In genomic region chr5:75640826-75641225, GRCh38 we compare ENCODE assay signal across 29 cellular contexts. TPM values are rescaled to one million over a fixed set of nuclear protein-coding genes. Genes with fewer than 3 reads are reported as not detected.
DNase-seq lines count a peak whose midpoint lies in the region; ATAC-seq, FAIRE-seq and TF ChIP-seq lines count a peak whose summit lies in the region.
"Had no signal": no experiment of that assay in that cellular context is flagged by ENCODE, and none has a peak within 500 bp of the region (broad histone marks: within the 10 kb centered on the region; RNA-seq: fewer than 3 reads in every experiment).

No MANE protein-coding gene starts in this region.

- intact Hi-C loops in PC-9 (cut with micrococcal nuclease; ENCODE audit: unreplicated experiment): no loop called here
- intact Hi-C loops in endothelial cell of umbilical vein (cut with micrococcal nuclease): loop anchor here (5.0 kb wide), 1 partner anchor 36 kb away; no protein-coding TSS in a partner anchor
- intact Hi-C loops in CD4-positive, alpha-beta memory T cell (cut with micrococcal nuclease): no loop called here

- H3K4me2 ChIP-seq in PC-9 (no peak overlapping the region), endothelial cell of umbilical vein (ENCODE audit: insufficient read depth, low read length) (peak overlapping the region; percentile 99), mesenchymal stem cell (ENCODE audit: low read length, poor library complexity, severe bottlenecking) (no peak overlapping the region)

- H3K4ac ChIP-seq in mesenchymal stem cell (ENCODE audit: low read depth in 1 of 2, low read length in 2 of 2): no peak overlapping the region

- TF ChIP-seq CTCF in PC-9 (conservative IDR thresholded peaks at IDR 0.05) (no peak), endothelial cell of umbilical vein (IDR thresholded peaks at IDR 0.05; ENCODE audit: extremely low read depth in 1 of 2, insufficient read depth in 1 of 2, low read depth in 1 of 2, low read length in 2 of 2) (no peak)

- no peak overlapping the region for H3K18ac ChIP-seq in mesenchymal stem cell (ENCODE audit: low read depth in 1 of 2, low read length in 2 of 2)

- H3K4me3 ChIP-seq in PC-9 (no peak overlapping the region), endothelial cell of umbilical vein (replicated peaks in 1 of 3; ENCODE audit: insufficient read depth in 1 of 3, low read depth in 1 of 3, low read length in 3 of 3) (peak overlapping the region in 1 of 3 experiments; percentile 38), mesenchymal stem cell (ENCODE audit: insufficient read depth in 1 of 2, low read depth in 1 of 2, low read length in 2 of 2) (no peak overlapping the region)
- H3K4me3 ChIP-seq in CD4-positive, alpha-beta memory T cell (ENCODE audit: low read length in 2 of 2): no peak overlapping the region
- H3K4me3 ChIP-seq: ascending aorta, left ventricle myocardium inferior, sigmoid colon, tibial artery had no signal

- no peak overlapping the region for H2BK12ac ChIP-seq in mesenchymal stem cell (ENCODE audit: low read length in 2 of 2)

- no peak for FAIRE-seq in endothelial cell of umbilical vein (lab: Jason Lieb, UNC)
- FAIRE-seq: HepG2 had no signal

- H3F3A ChIP-seq in PC-9 (ENCODE audit: insufficient read depth, low read depth): peaks cover 7% of the 10 kb centered on the region; the same call in 1 of the 2 replicates

- H3K9me3 ChIP-seq in PC-9 (ENCODE audit: insufficient read depth, low read depth) (no peaks in the 10 kb centered on the region), endothelial cell of umbilical vein (replicated peaks; ENCODE audit: control insufficient read depth, insufficient read depth, low read length) (no peaks in the 10 kb centered on the region), mesenchymal stem cell (ENCODE audit: control insufficient read depth, low read length) (no peaks in the 10 kb centered on the region)
- H3K9me3 ChIP-seq in CD4-positive, alpha-beta memory T cell (ENCODE audit: control insufficient read depth in 1 of 2, low read length in 2 of 2): no peaks in the 10 kb centered on the region
- H3K9me3 ChIP-seq: ascending aorta, neutrophil, sigmoid colon, tibial artery had no signal

- H2AFZ ChIP-seq in PC-9 (no peak overlapping the region), endothelial cell of umbilical vein (ENCODE audit: low read depth, low read length) (no peak overlapping the region), mesenchymal stem cell (ENCODE audit: low read depth, low read length) (no peak overlapping the region)

- POLR2A ChIA-PET in PC-9 (lab: Charles Lee; ENCODE audit: unreplicated experiment) (no interaction called here), endothelial cell of umbilical vein (lab: Charles Lee) (no interaction called here)
- POLR2A ChIA-PET in CD4-positive, alpha-beta memory T cell (lab: Charles Lee; ENCODE audit: partially characterized antibody): no interaction called here

- no peaks in the 10 kb centered on the region for H3K79me2 ChIP-seq in PC-9 (ENCODE audit: low read depth)
- no peaks in the 10 kb centered on the region for H3K79me2 ChIP-seq in endothelial cell of umbilical vein (ENCODE audit: control insufficient read depth, insufficient read depth, low read length)

- H3K4me1 ChIP-seq in PC-9 (replicated peaks; ENCODE audit: insufficient read depth): peaks cover 20% of the 10 kb centered on the region
- peaks cover 18% of the 10 kb centered on the region for H3K4me1 ChIP-seq in endothelial cell of umbilical vein (ENCODE audit: control insufficient read depth, extremely low read depth, insufficient read depth, low read length)
- peaks cover 1% of the 10 kb centered on the region for H3K4me1 ChIP-seq in mesenchymal stem cell (ENCODE audit: control insufficient read depth, insufficient read depth, low read depth, low read length)
- no peaks in the 10 kb centered on the region for H3K4me1 ChIP-seq in CD4-positive, alpha-beta memory T cell (ENCODE audit: insufficient read depth, low read length)
- H3K4me1 ChIP-seq: ascending aorta, left ventricle myocardium inferior, sigmoid colon, tibial artery had no signal

- peak; percentile 24 for DNase-seq in EL
- DNase-seq in PC-9: no peak
- DNase-seq in endothelial cell of umbilical vein (ENCODE audit: low read depth, low spot score): peak; percentile 50
- peak; percentile 20 for DNase-seq in mesenchymal stem cell
- DNase-seq in CD4-positive, alpha-beta memory T cell: no peak
- DNase-seq in cortex of kidney (lab: John Stamatoyannopoulos, UW): no peak
- DNase-seq in NCI-H1105 (lab: John Stamatoyannopoulos, UW): no peak
- DNase-seq: activated CD4-positive, alpha-beta T cell treated with anti-CD3 and anti-CD28 coated beads for 48 hours; activated CD8-positive, alpha-beta memory T cell treated with anti-CD3 and anti-CD28 coated beads for 24 hours; activated T-cell treated with anti-CD3 and anti-CD28 coated beads for 4 hours; caudate nucleus; DMS153; H9; Karpas-422; left ventricle myocardium inferior; NCI-H1048; NCI-H1694; NCI-H774; SIG-M5; sigmoid colon; stimulated activated CD4-positive, alpha-beta T cell treated with anti-CD3 and anti-CD28 coated beads, Interleukin-4, amount 100 ng/mL, for 24 hours; T-cell; tibial artery had no signal

- no peak overlapping the region for H2BK15ac ChIP-seq in mesenchymal stem cell (ENCODE audit: low read depth, poor library complexity, severe bottlenecking)

- no peak overlapping the region for H2BK120ac ChIP-seq in mesenchymal stem cell (ENCODE audit: low read depth, low read length)

- no peak overlapping the region for H3K23ac ChIP-seq in mesenchymal stem cell (ENCODE audit: low read length in 2 of 2)

- WGBS in mesenchymal stem cell: 37% methylated on average over 2 of the region's 2 CpGs

- TF ChIP-seq POLR2A in endothelial cell of umbilical vein (IDR thresholded peaks at IDR 0.05; ENCODE audit: low read depth, low read length): no peak

- no peaks in the 10 kb centered on the region for H3K9me1 ChIP-seq in endothelial cell of umbilical vein (replicated peaks; ENCODE audit: control insufficient read depth, extremely low read depth, insufficient read depth, low read length)

- H3K27ac ChIP-seq in PC-9 (0 out of 2 replicates have a peak overlapping the region, but pooled peaks have one; percentile 60), endothelial cell of umbilical vein (ENCODE audit: insufficient read depth, low read depth, low read length) (peak overlapping the region; percentile 98), mesenchymal stem cell (ENCODE audit: low read length, poor library complexity, severe bottlenecking) (peak overlapping the region; percentile 39)
- no peak overlapping the region for H3K27ac ChIP-seq in CD4-positive, alpha-beta memory T cell (ENCODE audit: low read depth, low read length)
- H3K27ac ChIP-seq: ascending aorta, left ventricle myocardium inferior, neutrophil, sigmoid colon, tibial artery had no signal

- no peak overlapping the region for H3K27ac Mint-ChIP-seq in CD4-positive, alpha-beta memory T cell
- H3K27ac Mint-ChIP-seq: activated naive CD4-positive, alpha-beta T cell treated with anti-CD3 and anti-CD28 coated beads, Interleukin-2, amount 50 U/mL, for 72 hours; H9; T-cell had no signal

- H3K4me1 Mint-ChIP-seq in CD4-positive, alpha-beta memory T cell: no peaks in the 10 kb centered on the region
- H3K4me1 Mint-ChIP-seq: T-cell had no signal

- H3K27me3 ChIP-seq in PC-9 (ENCODE audit: insufficient read depth, low read depth) (no peaks in the 10 kb centered on the region), endothelial cell of umbilical vein (ENCODE audit: control insufficient read depth in 2 of 2, insufficient read depth in 2 of 2, low read length in 2 of 2) (no peaks in the 10 kb centered on the region), mesenchymal stem cell (ENCODE audit: control insufficient read depth in 1 of 2, insufficient read depth in 1 of 2, low read length in 2 of 2) (no peaks in the 10 kb centered on the region)
- H3K27me3 ChIP-seq in CD4-positive, alpha-beta memory T cell (ENCODE audit: insufficient read depth, low read length): no peaks in the 10 kb centered on the region
- H3K27me3 ChIP-seq: ascending aorta, neutrophil, sigmoid colon, tibial artery had no signal

- dilution Hi-C loops in endothelial cell of umbilical vein (cut with MboI; ENCODE audit: extremely low pct_ligation_motif_present, low sequenced_read_pairs): no loop called here

- no peaks in the 10 kb centered on the region for H3K36me3 ChIP-seq in PC-9 (ENCODE audit: low read depth)
- H3K36me3 ChIP-seq in endothelial cell of umbilical vein (ENCODE audit: control insufficient read depth in 2 of 2, extremely low read depth in 1 of 2, insufficient read depth in 2 of 2, low read length in 2 of 2): no peaks in the 10 kb centered on the region
- no peaks in the 10 kb centered on the region for H3K36me3 ChIP-seq in mesenchymal stem cell (ENCODE audit: control insufficient read depth in 1 of 2, insufficient read depth in 2 of 2, low read depth in 1 of 2, low read length in 2 of 2)
- H3K36me3 ChIP-seq in CD4-positive, alpha-beta memory T cell (ENCODE audit: insufficient read depth, low read length): no peaks in the 10 kb centered on the region
- H3K36me3 ChIP-seq: ascending aorta, neutrophil, sigmoid colon, tibial artery had no signal

- H3K14ac ChIP-seq in mesenchymal stem cell (ENCODE audit: low read length in 2 of 2): no peak overlapping the region

- H2AK5ac ChIP-seq in mesenchymal stem cell (ENCODE audit: low read length, severe bottlenecking): no peak overlapping the region

- H3K79me1 ChIP-seq in mesenchymal stem cell (replicated peaks; ENCODE audit: low read length, poor library complexity, severe bottlenecking): no peaks in the 10 kb centered on the region

- no peak overlapping the region for H4K8ac ChIP-seq in mesenchymal stem cell (ENCODE audit: low read length)

- H3K4me3 Mint-ChIP-seq in CD4-positive, alpha-beta memory T cell: no peak overlapping the region
- H3K4me3 Mint-ChIP-seq: H9, T-cell had no signal

- H3K9me3 Mint-ChIP-seq in CD4-positive, alpha-beta memory T cell: peaks cover 0 to 10% (median 2%) of the 10 kb centered on the region in 8 donors
- H3K9me3 Mint-ChIP-seq: activated naive CD4-positive, alpha-beta T cell treated with anti-CD3 and anti-CD28 coated beads, Interleukin-2, amount 50 U/mL, for 72 hours; T-cell had no signal

- peaks cover 0 to 1% of the 10 kb centered on the region in 2 donors for H3K36me3 Mint-ChIP-seq in CD4-positive, alpha-beta memory T cell
- H3K36me3 Mint-ChIP-seq: activated naive CD4-positive, alpha-beta T cell treated with anti-CD3 and anti-CD28 coated beads, Interleukin-2, amount 50 U/mL, for 72 hours had no signal

- no peaks in the 10 kb centered on the region for H3K9me2 ChIP-seq in PC-9 (ENCODE audit: insufficient read depth)

- no peaks in the 10 kb centered on the region for H3K27me3 Mint-ChIP-seq in CD4-positive, alpha-beta memory T cell

- no TSS peak for BruUV-seq in PC-9 (replicated peaks; lab: Mats Ljungman, UMichigan)
- BruUV-seq in endothelial cell of umbilical vein (replicated peaks; lab: Mats Ljungman, UMichigan): TSS peak; percentile 95

- H4K91ac ChIP-seq in mesenchymal stem cell (ENCODE audit: low read length): no peak overlapping the region

- CTCF ChIA-PET in PC-9 (lab: Charles Lee): no interaction called here
- CTCF ChIA-PET in endothelial cell of umbilical vein (lab: Charles Lee): interaction anchor here (1.1 kb wide), 1 partner anchor 17 kb away, joined by 3 read pairs; no protein-coding TSS in a partner anchor
- CTCF ChIA-PET in CD4-positive, alpha-beta memory T cell (lab: Charles Lee; ENCODE audit: partially characterized antibody): no interaction called here

- H3K9ac ChIP-seq in endothelial cell of umbilical vein (replicated peaks; ENCODE audit: extremely low read depth, insufficient read depth, low read length) (peak overlapping the region; percentile 80), mesenchymal stem cell (ENCODE audit: low read length) (no peak overlapping the region)

- ATAC-seq in HG03342 (IDR thresholded peaks at IDR 0.05; ENCODE audit: unreplicated experiment): no peak
- ATAC-seq: activated naive CD4-positive, alpha-beta T cell treated with anti-CD3 and anti-CD28 coated beads, Interleukin-2, amount 50 U/mL, for 72 hours; HepG2; T-cell had no signal

- no peak overlapping the region for H2BK5ac ChIP-seq in mesenchymal stem cell (ENCODE audit: low read depth, low read length, poor library complexity, severe bottlenecking)

- no peaks in the 10 kb centered on the region for H4K20me1 ChIP-seq in PC-9 (ENCODE audit: insufficient read depth)
- H4K20me1 ChIP-seq in endothelial cell of umbilical vein (replicated peaks; ENCODE audit: control insufficient read depth, extremely low read depth, insufficient read depth, low read length): no peaks in the 10 kb centered on the region

RNA-seq across cellular contexts. Expression of gene ANKDD1B, which starts 29.6 kb away (rescaled TPM):
- total RNA-seq in PC-9 (2021) (0.20 and 0.31 TPM in 2 replicates), endothelial cell of umbilical vein (0.65 and 0.71 TPM in 2 replicates)
- 0.05 and 0.15 TPM in 2 replicates for polyA plus RNA-seq in endothelial cell of umbilical vein
- 0.06 and 0.10 TPM in 2 replicates for polyA plus RNA-seq in endothelial cell of umbilical vein (2011; cell fraction: cytosol; rRNA removed)
- polyA plus RNA-seq in endothelial cell of umbilical vein (2011; cell fraction: nucleus; rRNA removed): 1.7 and 2.4 TPM in 2 replicates
- 0.20 TPM in 1 of 2 replicates, not detected in the other for polyA plus RNA-seq in endothelial cell of umbilical vein (2012)
- 0.46 and 0.76 TPM in 2 replicates for polyA minus RNA-seq in endothelial cell of umbilical vein
- polyA minus RNA-seq in endothelial cell of umbilical vein (2011; cell fraction: cytosol; rRNA and poly(A)+ RNA removed): not detected
- polyA minus RNA-seq in endothelial cell of umbilical vein (2011; cell fraction: nucleus; rRNA and poly(A)+ RNA removed): 0.34 and 3.0 TPM in 2 replicates
- 0.07 TPM for polyA plus RNA-seq in mesenchymal stem cell (2013, experiment 1 of 2)
- 0.08 TPM for polyA plus RNA-seq in mesenchymal stem cell (2013, experiment 2 of 2)
- under 1 TPM; 0.61 to 0.73 TPM for total RNA-seq in CD4-positive, alpha-beta memory T cell
- polyA plus RNA-seq in CD4-positive, alpha-beta memory T cell: not detected
- total RNA-seq: ascending aorta, G401 had no signal

Comparison
In these comparisons a context has a peak if more than half of its experiments do, and no peak if none do; other contexts are left out.
1. DNase-seq: peak in EL (single experiment), endothelial cell of umbilical vein (single experiment) and mesenchymal stem cell (single experiment); none in PC-9 (0 of 2), CD4-positive, alpha-beta memory T cell (0 of 5), cortex of kidney (single experiment) and NCI-H1105 (single experiment).